In the genomic region with DNA sequence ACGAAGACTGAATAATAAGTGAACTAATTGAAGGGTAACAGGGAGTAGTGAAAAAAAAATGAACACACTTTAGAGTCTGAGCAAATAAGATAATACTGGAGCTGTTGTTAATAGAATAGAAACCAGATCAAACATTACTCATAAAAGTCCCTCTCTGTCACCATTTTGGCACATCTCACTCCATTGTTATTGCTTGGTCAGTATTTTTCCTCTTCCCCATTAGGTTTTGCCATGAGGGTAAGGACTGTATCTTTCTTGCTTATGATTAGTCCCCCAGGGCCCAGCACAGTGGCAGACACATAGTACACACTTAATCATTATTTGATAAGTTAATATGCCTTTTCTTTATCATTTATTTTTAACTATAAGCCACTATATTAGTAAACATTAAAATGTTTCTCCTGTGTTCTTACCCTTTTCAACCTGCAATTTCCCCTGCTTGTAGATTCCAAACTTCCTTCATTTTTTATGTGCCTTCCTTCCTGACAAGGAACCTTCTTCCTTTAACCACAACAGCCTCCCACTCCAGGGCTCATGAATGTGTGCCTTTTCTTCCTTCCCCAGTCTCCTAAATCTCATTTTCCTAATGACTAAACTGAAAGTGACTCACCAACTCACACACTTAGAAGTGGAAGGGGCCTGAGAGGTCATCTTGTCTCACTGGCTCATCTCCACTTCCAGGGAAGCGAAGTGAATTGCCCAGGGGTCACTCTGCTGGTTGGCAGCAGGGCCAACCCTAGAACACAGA, we compare ENCODE assay signal across 10 cellular contexts.
DNase-seq lines count a peak whose midpoint lies in the region; ATAC-seq, FAIRE-seq and TF ChIP-seq lines count a peak whose summit lies in the region.
"Had no signal": no experiment of that assay in that cellular context is flagged by ENCODE, and none has a peak within 500 bp of the region (broad histone marks: within the 10 kb centered on the region; RNA-seq: fewer than 3 reads in every experiment).

No MANE protein-coding gene starts in this region.

- peak overlapping the region; percentile 35 for H3K4me3 Mint-ChIP-seq in HFFc6

- no peak for FAIRE-seq in K562 (lab: Jason Lieb, UNC)

- in situ Hi-C loops in K562 (cut with MboI), result no loop called here

- no peaks in the 10 kb centered on the region for H3K9me1 ChIP-seq in K562 (ENCODE audit: control insufficient read depth, insufficient read depth, low read length)

- H3K9ac ChIP-seq in K562 (ENCODE audit: insufficient read depth in 1 of 2, low read depth in 2 of 2, low read length in 2 of 2), result peak overlapping the region in 1 of 2 experiments; percentile 52; a peak in 1 of 4 replicates

- no peaks in the 10 kb centered on the region for H3K9me3 Mint-ChIP-seq in HFFc6

- WGBS in K562 (ENCODE audit: insufficient coverage, low coverage, missing lambda C conversion rate), result 27% methylated on average over 2 of the region's 2 CpGs

- no peak for TF ChIP-seq EP300 in K562 (IDR thresholded peaks at IDR 0.05; ENCODE audit: low read length)

- peaks cover 13% of the 10 kb centered on the region for H3K36me3 Mint-ChIP-seq in HFFc6 (ENCODE audit: low read depth)

- H3K27me3 ChIP-seq in K562 (ENCODE audit: control insufficient read depth in 2 of 2, insufficient read depth in 2 of 2, low read length in 2 of 2), result no peaks in the 10 kb centered on the region

- POLR2A ChIA-PET in K562 (lab: Yijun Ruan, JAX), result interaction anchor here (0.7 to 1.5 kb wide), 2 partner anchors 20 to 91 kb away, joined by 3 to 4 read pairs; no protein-coding TSS in a partner anchor

- H3K4me1 Mint-ChIP-seq in HFFc6 (ENCODE audit: low read depth), result peaks cover 25% of the 10 kb centered on the region

- H3K27ac ChIP-seq in K562 (ENCODE audit: extremely low read depth, low read depth, low read length), result peak overlapping the region; percentile 23; the same call in 1 of the 3 replicates

- no peak for TF ChIP-seq POLR2A in K562 (conservative IDR thresholded peaks at IDR 0.05)

- H3K79me2 ChIP-seq in K562 (ENCODE audit: control insufficient read depth, insufficient read depth, low read length), result no peaks in the 10 kb centered on the region

- intact Hi-C loops in K562 (cut with micrococcal nuclease), result no loop called here

- no TSS peak for BruUV-seq in K562 (replicated peaks; lab: Mats Ljungman, UMichigan)

- H3K27ac Mint-ChIP-seq in HFFc6, result peak overlapping the region; percentile 78

- H3K36me3 ChIP-seq in K562 (ENCODE audit: control insufficient read depth, insufficient read depth, low read length), result no peaks in the 10 kb centered on the region

- H3K9me3 ChIP-seq in K562 (replicated peaks; ENCODE audit: control insufficient read depth, insufficient read depth, low read depth, low read length), result no peaks in the 10 kb centered on the region

- no peak overlapping the region for H2AFZ ChIP-seq in K562 (ENCODE audit: low read depth, low read length)

- H3K4me2 ChIP-seq in K562 (ENCODE audit: insufficient read depth, low read length), result no peak overlapping the region

- H3K27me3 Mint-ChIP-seq in HFFc6 (ENCODE audit: insufficient read depth), result no peaks in the 10 kb centered on the region; the same call in 1 of the 2 replicates

- no peak for TF ChIP-seq RAD21 in K562 (CRISPR knock-in tag; conservative IDR thresholded peaks at IDR 0.05 in 1 of 2, IDR thresholded peaks at IDR 0.05 in 1 of 2)

- DNase-seq in AG08395 (ENCODE audit: low spot score), result peak; percentile 73
- peak; percentile 71 for DNase-seq in HFFc6
- DNase-seq in K562 (ENCODE audit: extremely low read depth in 1 of 4, low spot score in 3 of 4), result peak in 2 of 4 experiments; percentile 11 to 21
- DNase-seq in kidney tubule cell (ENCODE audit: low spot score), result peak; percentile 91
- no peak for DNase-seq in T-helper 2 cell
- no peak for DNase-seq in NCI-H524 (lab: John Stamatoyannopoulos, UW)
- DNase-seq in NOMO-1 treated with dmso at 0.1 percent for 144 hours (lab: John Stamatoyannopoulos, UW; ENCODE audit: unreplicated experiment), result no peak
- DNase-seq: activated CD4-positive, alpha-beta T cell treated with anti-CD3 and anti-CD28 coated beads for 4 hours; DMS79 treated with DMSO at 0.1 percent for 48 hours had no signal

- H3K4me3 ChIP-seq in K562, result no peak overlapping the region

- ATAC-seq in K562 (no peak; the same call in 2 of the 3 replicates), GM18858 (IDR thresholded peaks at IDR 0.05; ENCODE audit: unreplicated experiment) (no peak)

- no peak for TF ChIP-seq CTCF in HFFc6 (IDR thresholded peaks at IDR 0.05)
- no peak for TF ChIP-seq CTCF in K562 (IDR thresholded peaks at IDR 0.05 in 2 of 3, conservative IDR thresholded peaks at IDR 0.05 in 1 of 3; ENCODE audit: insufficient read depth in 2 of 3, low read depth in 1 of 3, low read length in 3 of 3)

- CTCF ChIA-PET in K562 (lab: Yijun Ruan, JAX; ENCODE audit: low intra/inter-chr PET ratio), result interaction anchor here (0.6 kb wide), 1 partner anchor 45 kb away, joined by 3 read pairs; no protein-coding TSS in a partner anchor

- no peaks in the 10 kb centered on the region; a peak in 1 of 5 replicates for H3K4me1 ChIP-seq in K562 (replicated peaks in 1 of 2; ENCODE audit: control insufficient read depth in 2 of 2, insufficient read depth in 2 of 2, low read length in 2 of 2)

- H4K20me1 ChIP-seq in K562 (replicated peaks; ENCODE audit: control insufficient read depth, insufficient read depth, low read length), result no peaks in the 10 kb centered on the region

TF ChIP-seq in K562, 482 proteins besides CTCF, POLR2A, EP300 and RAD21:
- TF ChIP-seq FOSL1 (tag; conservative IDR thresholded peaks at IDR 0.05) (peak; percentile 73), ARID1B (IDR thresholded peaks at IDR 0.05) (peak; percentile 21; the same call in 1 of the 2 replicates), NR1H2 (CRISPR knock-in tag; IDR thresholded peaks at IDR 0.05) (no peak), CEBPG (CRISPR knock-in tag; IDR thresholded peaks at IDR 0.05) (no peak), CEBPG (tag; conservative IDR thresholded peaks at IDR 0.05 in 1 of 2, IDR thresholded peaks at IDR 0.05 in 1 of 2) (no peak), FOXJ3 (CRISPR knock-in tag; IDR thresholded peaks at IDR 0.05) (no peak), NR2F6 (CRISPR knock-in tag; IDR thresholded peaks at IDR 0.05) (no peak), POLR2AphosphoS2 (IDR thresholded peaks at IDR 0.05; ENCODE audit: low read length) (no peak), ZNF384 (IDR thresholded peaks at IDR 0.05; ENCODE audit: low read depth, low read length) (no peak), TAF7 (tag; IDR thresholded peaks at IDR 0.05) (no peak), CHD2 (IDR thresholded peaks at IDR 0.05; ENCODE audit: low read depth, low read length) (no peak), MIER1 (IDR thresholded peaks at IDR 0.05; ENCODE audit: low read depth) (no peak), JUND (IDR thresholded peaks at IDR 0.05; ENCODE audit: borderline replicate concordance, low read depth, low read length) (peak; percentile 34; the same call in 1 of the 2 replicates), JUND (tag; IDR thresholded peaks at IDR 0.05; ENCODE audit: borderline replicate concordance, low read depth, low read length) (0 out of 3 replicates have a peak, but pooled peaks have one; percentile 57), SMARCE1 (IDR thresholded peaks at IDR 0.05) (peak; percentile 41; the same call in 1 of the 2 replicates)
- TF ChIP-seq, protein P1, sequence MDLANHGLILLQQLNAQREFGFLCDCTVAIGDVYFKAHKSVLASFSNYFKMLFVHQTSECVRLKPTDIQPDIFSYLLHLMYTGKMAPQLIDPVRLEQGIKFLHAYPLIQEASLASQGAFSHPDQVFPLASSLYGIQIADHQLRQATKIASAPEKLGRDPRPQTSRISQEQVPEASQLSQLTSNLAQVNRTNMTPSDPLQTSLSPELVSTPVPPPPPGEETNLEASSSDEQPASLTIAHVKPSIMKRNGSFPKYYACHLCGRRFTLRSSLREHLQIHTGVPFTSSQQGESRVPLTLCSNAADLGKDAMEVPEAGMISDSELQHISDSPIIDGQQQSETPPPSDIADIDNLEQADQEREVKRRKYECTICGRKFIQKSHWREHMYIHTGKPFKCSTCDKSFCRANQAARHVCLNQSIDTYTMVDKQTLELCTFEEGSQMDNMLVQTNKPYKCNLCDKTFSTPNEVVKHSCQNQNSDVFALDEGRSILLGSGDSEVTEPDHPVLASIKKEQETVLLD (IDR thresholded peaks at IDR 0.05), result no peak
- TF ChIP-seq, protein P2, sequence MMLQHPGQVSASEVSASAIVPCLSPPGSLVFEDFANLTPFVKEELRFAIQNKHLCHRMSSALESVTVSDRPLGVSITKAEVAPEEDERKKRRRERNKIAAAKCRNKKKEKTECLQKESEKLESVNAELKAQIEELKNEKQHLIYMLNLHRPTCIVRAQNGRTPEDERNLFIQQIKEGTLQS (IDR thresholded peaks at IDR 0.05), result peak; percentile 55
- TF ChIP-seq, protein P2 (CRISPR knock-in tag; conservative IDR thresholded peaks at IDR 0.05), result no peak
- TF ChIP-seq, protein P3, sequence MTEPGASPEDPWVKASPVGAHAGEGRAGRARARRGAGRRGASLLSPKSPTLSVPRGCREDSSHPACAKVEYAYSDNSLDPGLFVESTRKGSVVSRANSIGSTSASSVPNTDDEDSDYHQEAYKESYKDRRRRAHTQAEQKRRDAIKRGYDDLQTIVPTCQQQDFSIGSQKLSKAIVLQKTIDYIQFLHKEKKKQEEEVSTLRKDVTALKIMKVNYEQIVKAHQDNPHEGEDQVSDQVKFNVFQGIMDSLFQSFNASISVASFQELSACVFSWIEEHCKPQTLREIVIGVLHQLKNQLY (CRISPR knock-in tag; conservative IDR thresholded peaks at IDR 0.05), result no peak
TF ChIP-seq in K562: peak in this region for 5.

Comparison
In these comparisons a context has a peak if more than half of its experiments do, and no peak if none do; other contexts are left out.
1. DNase-seq: peak in AG08395 (single experiment), HFFc6 (single experiment) and kidney tubule cell (single experiment); none in T-helper 2 cell (0 of 5), NCI-H524 (0 of 2) and NOMO-1 treated with dmso at 0.1 percent for 144 hours (single experiment).